18 cellular contexts compared by ENCODE assay signal in genomic region chr3:111824351-111824750, GRCh38.
"Had no signal": no experiment of that assay in that cellular context is flagged by ENCODE, and none has a peak within 500 bp of the region (broad histone marks: within the 10 kb centered on the region; RNA-seq: fewer than 3 reads in every experiment).

No MANE protein-coding gene starts in this region.

- H3K27ac ChIP-seq: coronary artery, psoas muscle, transverse colon had no signal

- H3K36me3 Mint-ChIP-seq: activated naive CD8-positive, alpha-beta T cell treated with anti-CD3 and anti-CD28 coated beads, Interleukin-2, amount 10 ng/mL, durations not matched to agents 7 days and 5 days; brain; memory B cell; T-cell had no signal

- H3K4me3 Mint-ChIP-seq: activated naive CD8-positive, alpha-beta T cell treated with anti-CD3 and anti-CD28 coated beads, Interleukin-2, amount 10 ng/mL, durations not matched to agents 7 days and 5 days; brain; memory B cell; naive thymus-derived CD8-positive, alpha-beta T cell; T-cell had no signal

- H3K27me3 ChIP-seq: transverse colon had no signal

- H3K27me3 Mint-ChIP-seq: activated naive CD8-positive, alpha-beta T cell treated with anti-CD3 and anti-CD28 coated beads, Interleukin-2, amount 10 ng/mL, durations not matched to agents 7 days and 5 days; brain had no signal

- H3K9me3 ChIP-seq: psoas muscle, transverse colon had no signal

- ATAC-seq: naive thymus-derived CD8-positive, alpha-beta T cell; psoas muscle; T-cell had no signal

- DNase-seq: activated CD4-positive, alpha-beta T cell treated with anti-CD3 and anti-CD28 coated beads for 1 hour; activated CD4-positive, alpha-beta T cell treated with anti-CD3 and anti-CD28 coated beads, Interleukin-2, amount 50 U/mL, for 4 hours; activated naive CD4-positive, alpha-beta T cell; activated naive CD8-positive, alpha-beta T cell treated with anti-CD3 and anti-CD28 coated beads, Interleukin-2, amount 10 ng/mL, durations not matched to agents 7 days and 5 days; activated T-cell treated with anti-CD3 and anti-CD28 coated beads for 4 hours; central memory CD4-positive, alpha-beta T cell; effector CD8-positive, alpha-beta T cell; naive thymus-derived CD8-positive, alpha-beta T cell; psoas muscle; stimulated activated CD4-positive, alpha-beta T cell treated with anti-CD3 and anti-CD28 coated beads, Interleukin-2, amount 100 ng/mL, for 48 hours; stimulated activated naive CD4-positive, alpha-beta T cell; substantia nigra; T-cell; T1000; transverse colon had no signal

- H3K36me3 ChIP-seq: transverse colon had no signal

- H3K9me3 Mint-ChIP-seq: brain had no signal

- H3K27ac Mint-ChIP-seq: activated naive CD8-positive, alpha-beta T cell treated with anti-CD3 and anti-CD28 coated beads, Interleukin-2, amount 10 ng/mL, durations not matched to agents 7 days and 5 days; brain; memory B cell; naive thymus-derived CD8-positive, alpha-beta T cell; T-cell had no signal

- H3K4me1 Mint-ChIP-seq: brain, memory B cell had no signal

- H3K4me3 ChIP-seq: coronary artery, psoas muscle, transverse colon had no signal

- H3K4me1 ChIP-seq: psoas muscle, transverse colon had no signal
